In genomic region chr14:105486333-105486973, GRCh38 we compare ENCODE assay signal across 8 cellular contexts. TPM values are rescaled to one million over a fixed set of nuclear protein-coding genes. Genes with fewer than 3 reads are reported as not detected.
A peak's percentile ranks its signal among the peaks of the same experiment; 100 is the strongest.
DNase-seq lines count a peak whose midpoint lies in the region; ATAC-seq and TF ChIP-seq lines count a peak whose summit lies in the region.

A gene with protein sequence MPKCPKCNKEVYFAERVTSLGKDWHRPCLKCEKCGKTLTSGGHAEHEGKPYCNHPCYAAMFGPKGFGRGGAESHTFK (plus strand): TSS chr14:105486886. CDS start chr14:105487260, 374 bp downstream.

- H3K4me1 ChIP-seq in Karpas-422 (ENCODE audit: low read length), result peaks cover 62% of the 10 kb centered on the region

- no peaks in the 10 kb centered on the region for H3K36me3 Mint-ChIP-seq in nephron (ENCODE audit: low read depth)

- H3K9ac ChIP-seq in Karpas-422 (ENCODE audit: low read length), result peak within 1 kb of the TSS; percentile 95

- H3K9me3 Mint-ChIP-seq in nephron, result no peaks in the 10 kb centered on the region

- H2AFZ ChIP-seq in Karpas-422 (ENCODE audit: low read length), result peak within 1 kb of the TSS; percentile 69

- H3K27ac Mint-ChIP-seq in nephron, result no peak within 1 kb of the TSS

- DNase-seq in AG04449 (ENCODE audit: low read depth, low spot score) (no peak), Karpas-422 (peak; percentile 65), H4 (ENCODE audit: low spot score) (no peak), HEK293T (ENCODE audit: extremely low spot score) (no peak), germinal center (ENCODE audit: low spot score) (no peak)

- TF ChIP-seq CTCF in AG04449 (IDR thresholded peaks at IDR 0.05; ENCODE audit: insufficient read depth, low read length, missing control alignments) (no peak), nephron (IDR thresholded peaks at IDR 0.05; ENCODE audit: unreplicated experiment in 3 of 3) (no peak)

- H3K27me3 ChIP-seq in Karpas-422 (ENCODE audit: low read length), result no peaks in the 10 kb centered on the region

- CTCF ChIA-PET in AG04449 (lab: Yijun Ruan, JAX), result interaction anchor here (0.6 to 1.5 kb wide), 5 partner anchors 9 to 123 kb away, joined by 3 to 4 read pairs (median 3); no protein-coding TSS in a partner anchor
- CTCF ChIA-PET in HEK293T (lab: Yijun Ruan, JAX), result interaction anchor here (0.6 to 0.9 kb wide), 4 partner anchors 51 to 396 kb away, joined by 3 read pairs; no protein-coding TSS in a partner anchor

- H3K27ac ChIP-seq in Karpas-422 (ENCODE audit: low read length), result peak within 1 kb of the TSS; percentile 44; the same call in 1 of the 2 replicates

- no peaks in the 10 kb centered on the region for H3K9me2 ChIP-seq in Karpas-422 (replicated peaks; ENCODE audit: insufficient read depth, low read length)

- peaks cover 22% of the 10 kb centered on the region for H3K4me1 Mint-ChIP-seq in nephron

- no peaks in the 10 kb centered on the region for H3K9me3 ChIP-seq in Karpas-422 (ENCODE audit: low read length)

- POLR2A ChIA-PET in AG04449 (lab: Yijun Ruan, JAX), result no interaction called here
- POLR2A ChIA-PET in HEK293T (lab: Yijun Ruan, JAX), result interaction anchor here (1.1 kb wide), 1 partner anchor 42 kb away, joined by 4 read pairs; no protein-coding TSS in a partner anchor

- ATAC-seq in esophagus mucosa (no peak), HG02885 (IDR thresholded peaks at IDR 0.05; ENCODE audit: poor library complexity, unreplicated experiment) (no peak)

- H3K4me3 Mint-ChIP-seq in nephron, result peak within 1 kb of the TSS; percentile 37 to 69 (median 65)

- H3K36me3 ChIP-seq in Karpas-422 (ENCODE audit: insufficient read depth, low read length), result no peaks in the 10 kb centered on the region

- peaks cover 3% of the 10 kb centered on the region; the same call in 1 of the 2 replicates for H3K79me2 ChIP-seq in Karpas-422 (ENCODE audit: low read length)

- H4K20me1 ChIP-seq in Karpas-422 (ENCODE audit: insufficient read depth, low read depth, low read length), result peaks cover 11% of the 10 kb centered on the region; the same call in 1 of the 2 replicates

- peak within 1 kb of the TSS; percentile 98 for H3K4me2 ChIP-seq in Karpas-422 (ENCODE audit: low read depth, low read length, poor library complexity, severe bottlenecking)

- H3K4me3 ChIP-seq in AG04449 (ENCODE audit: low read depth, low read length) (peak within 1 kb of the TSS; percentile 20), Karpas-422 (ENCODE audit: low read length) (peak within 1 kb of the TSS; percentile 94)

- peaks cover 51% of the 10 kb centered on the region for H3K27me3 Mint-ChIP-seq in nephron (ENCODE audit: low read depth)

TF ChIP-seq in HEK293T, 16 proteins besides CTCF, POLR2A, EP300 and RAD21:
- TF ChIP-seq ELF4 (IDR thresholded peaks at IDR 0.05) (no peak), SUZ12 (IDR thresholded peaks at IDR 0.05) (no peak), FOXM1 (IDR thresholded peaks at IDR 0.05; ENCODE audit: borderline replicate concordance) (no peak), HDGF (IDR thresholded peaks at IDR 0.05; ENCODE audit: borderline replicate concordance) (no peak), NFRKB (IDR thresholded peaks at IDR 0.05) (no peak), LEF1 (IDR thresholded peaks at IDR 0.05; ENCODE audit: borderline replicate concordance) (no peak), SP1 (IDR thresholded peaks at IDR 0.05) (no peak), TARDBP (IDR thresholded peaks at IDR 0.05) (no peak), ARNT (IDR thresholded peaks at IDR 0.05) (no peak), BHLHE40 (IDR thresholded peaks at IDR 0.05; ENCODE audit: borderline replicate concordance) (no peak), FOXA1 (IDR thresholded peaks at IDR 0.05) (no peak), CTBP1 (IDR thresholded peaks at IDR 0.05; ENCODE audit: borderline replicate concordance) (no peak), ZNF384 (IDR thresholded peaks at IDR 0.05) (no peak), FOXK2 (IDR thresholded peaks at IDR 0.05) (no peak), L3MBTL2 (conservative IDR thresholded peaks at IDR 0.05) (no peak)
- TF ChIP-seq, protein P1, sequence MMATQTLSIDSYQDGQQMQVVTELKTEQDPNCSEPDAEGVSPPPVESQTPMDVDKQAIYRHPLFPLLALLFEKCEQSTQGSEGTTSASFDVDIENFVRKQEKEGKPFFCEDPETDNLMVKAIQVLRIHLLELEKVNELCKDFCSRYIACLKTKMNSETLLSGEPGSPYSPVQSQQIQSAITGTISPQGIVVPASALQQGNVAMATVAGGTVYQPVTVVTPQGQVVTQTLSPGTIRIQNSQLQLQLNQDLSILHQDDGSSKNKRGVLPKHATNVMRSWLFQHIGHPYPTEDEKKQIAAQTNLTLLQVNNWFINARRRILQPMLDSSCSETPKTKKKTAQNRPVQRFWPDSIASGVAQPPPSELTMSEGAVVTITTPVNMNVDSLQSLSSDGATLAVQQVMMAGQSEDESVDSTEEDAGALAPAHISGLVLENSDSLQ (IDR thresholded peaks at IDR 0.05), result no peak

RNA-seq across cellular contexts. Expression of the gene that starts here (rescaled TPM):
- total RNA-seq in Karpas-422 (2014; rRNA removed; shearing (Covaris generic); ENCODE audit: low replicate concordance), result 140 and 285 TPM in 2 replicates
- 42.6 TPM for total RNA-seq in esophagus mucosa
- not detected in 2 replicates for total RNA-seq in H4 (2014; rRNA removed; shearing (Covaris generic))

Comparison
In these comparisons a context has a peak if more than half of its experiments do, and no peak if none do; other contexts are left out.
1. RNA of the gene that starts here (total RNA-seq): 140 to 285 TPM in Karpas-422 and 42.6 TPM in esophagus mucosa (single experiment); not detected in H4; every median in the first group is over 10 times any median in the second.